In genomic region chr1:42924249-42925131, GRCh38 we compare ENCODE assay signal across 1 cellular context.
A peak's percentile ranks its signal among the peaks of the same experiment; 100 is the strongest.
TF ChIP-seq lines count a peak whose summit lies in the region.

No MANE protein-coding gene starts in this region.

TF ChIP-seq in HepG2, 621 proteins besides CTCF, POLR2A, EP300 and RAD21 (continued from another document and continues in another):
- no peak for TF ChIP-seq ZNF431 (CRISPR knock-in tag; IDR thresholded peaks at IDR 0.05; ENCODE audit: borderline replicate concordance, low read depth)
- TF ChIP-seq ATM (IDR thresholded peaks at IDR 0.05; ENCODE audit: borderline replicate concordance): no peak
- peak; percentile 60; the same call in 1 of the 2 replicates for TF ChIP-seq KLF11 (CRISPR knock-in tag; IDR thresholded peaks at IDR 0.05)
- TF ChIP-seq U2AF1 (optimal IDR thresholded peaks at IDR 0.05; ENCODE audit: low read depth, low read length): no peak
- no peak; the same call in 1 of the 2 replicates for TF ChIP-seq GFI1 (CRISPR knock-in tag; IDR thresholded peaks at IDR 0.05; ENCODE audit: borderline replicate concordance)
- no peak for TF ChIP-seq TEAD2 (CRISPR knock-in tag; IDR thresholded peaks at IDR 0.05)
- no peak for TF ChIP-seq THYN1 (CRISPR knock-in tag; IDR thresholded peaks at IDR 0.05; ENCODE audit: borderline replicate concordance, low read depth)
- TF ChIP-seq, protein P1, sequence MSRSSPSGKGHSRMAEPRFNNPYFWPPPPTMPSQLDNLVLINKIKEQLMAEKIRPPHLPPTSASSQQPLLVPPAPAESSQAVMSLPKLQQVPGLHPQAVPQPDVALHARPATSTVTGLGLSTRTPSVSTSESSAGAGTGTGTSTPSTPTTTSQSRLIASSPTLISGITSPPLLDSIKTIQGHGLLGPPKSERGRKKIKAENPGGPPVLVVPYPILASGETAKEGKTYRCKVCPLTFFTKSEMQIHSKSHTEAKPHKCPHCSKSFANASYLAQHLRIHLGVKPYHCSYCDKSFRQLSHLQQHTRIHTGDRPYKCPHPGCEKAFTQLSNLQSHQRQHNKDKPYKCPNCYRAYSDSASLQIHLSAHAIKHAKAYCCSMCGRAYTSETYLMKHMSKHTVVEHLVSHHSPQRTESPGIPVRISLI (CRISPR knock-in tag; IDR thresholded peaks at IDR 0.05; ENCODE audit: borderline replicate concordance): no peak
- TF ChIP-seq AKAP8 (CRISPR knock-in tag; IDR thresholded peaks at IDR 0.05): no peak; the same call in 1 of the 2 replicates
- 0 out of 2 replicates have a peak, but pooled peaks have one; percentile 17 for TF ChIP-seq DR1 (CRISPR knock-in tag; IDR thresholded peaks at IDR 0.05)
- no peak for TF ChIP-seq FOXK2 (IDR thresholded peaks at IDR 0.05)
- TF ChIP-seq ZFAT (CRISPR knock-in tag; conservative IDR thresholded peaks at IDR 0.05): no peak
- no peak for TF ChIP-seq ZNF354B (CRISPR knock-in tag; IDR thresholded peaks at IDR 0.05)
- TF ChIP-seq, protein P2, sequence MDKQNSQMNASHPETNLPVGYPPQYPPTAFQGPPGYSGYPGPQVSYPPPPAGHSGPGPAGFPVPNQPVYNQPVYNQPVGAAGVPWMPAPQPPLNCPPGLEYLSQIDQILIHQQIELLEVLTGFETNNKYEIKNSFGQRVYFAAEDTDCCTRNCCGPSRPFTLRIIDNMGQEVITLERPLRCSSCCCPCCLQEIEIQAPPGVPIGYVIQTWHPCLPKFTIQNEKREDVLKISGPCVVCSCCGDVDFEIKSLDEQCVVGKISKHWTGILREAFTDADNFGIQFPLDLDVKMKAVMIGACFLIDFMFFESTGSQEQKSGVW (CRISPR knock-in tag; IDR thresholded peaks at IDR 0.05; ENCODE audit: borderline replicate concordance): no peak
- TF ChIP-seq KIAA2018 (CRISPR knock-in tag; IDR thresholded peaks at IDR 0.05; ENCODE audit: borderline replicate concordance): no peak
- TF ChIP-seq ZNF747 (CRISPR knock-in tag; IDR thresholded peaks at IDR 0.05; ENCODE audit: borderline replicate concordance): no peak
- no peak for TF ChIP-seq NAIF1 (CRISPR knock-in tag; IDR thresholded peaks at IDR 0.05; ENCODE audit: borderline replicate concordance)
- no peak for TF ChIP-seq PAWR (CRISPR knock-in tag; IDR thresholded peaks at IDR 0.05; ENCODE audit: borderline replicate concordance)
- TF ChIP-seq ZNF772 (CRISPR knock-in tag; IDR thresholded peaks at IDR 0.05): no peak
- TF ChIP-seq, protein P3, sequence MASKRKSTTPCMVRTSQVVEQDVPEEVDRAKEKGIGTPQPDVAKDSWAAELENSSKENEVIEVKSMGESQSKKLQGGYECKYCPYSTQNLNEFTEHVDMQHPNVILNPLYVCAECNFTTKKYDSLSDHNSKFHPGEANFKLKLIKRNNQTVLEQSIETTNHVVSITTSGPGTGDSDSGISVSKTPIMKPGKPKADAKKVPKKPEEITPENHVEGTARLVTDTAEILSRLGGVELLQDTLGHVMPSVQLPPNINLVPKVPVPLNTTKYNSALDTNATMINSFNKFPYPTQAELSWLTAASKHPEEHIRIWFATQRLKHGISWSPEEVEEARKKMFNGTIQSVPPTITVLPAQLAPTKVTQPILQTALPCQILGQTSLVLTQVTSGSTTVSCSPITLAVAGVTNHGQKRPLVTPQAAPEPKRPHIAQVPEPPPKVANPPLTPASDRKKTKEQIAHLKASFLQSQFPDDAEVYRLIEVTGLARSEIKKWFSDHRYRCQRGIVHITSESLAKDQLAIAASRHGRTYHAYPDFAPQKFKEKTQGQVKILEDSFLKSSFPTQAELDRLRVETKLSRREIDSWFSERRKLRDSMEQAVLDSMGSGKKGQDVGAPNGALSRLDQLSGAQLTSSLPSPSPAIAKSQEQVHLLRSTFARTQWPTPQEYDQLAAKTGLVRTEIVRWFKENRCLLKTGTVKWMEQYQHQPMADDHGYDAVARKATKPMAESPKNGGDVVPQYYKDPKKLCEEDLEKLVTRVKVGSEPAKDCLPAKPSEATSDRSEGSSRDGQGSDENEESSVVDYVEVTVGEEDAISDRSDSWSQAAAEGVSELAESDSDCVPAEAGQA (IDR thresholded peaks at IDR 0.05; ENCODE audit: low read depth): no peak; the same call in 1 of the 2 replicates
- TF ChIP-seq, protein P3 (CRISPR knock-in tag; IDR thresholded peaks at IDR 0.05; ENCODE audit: borderline replicate concordance): no peak
- TF ChIP-seq HNF1A (IDR thresholded peaks at IDR 0.05; ENCODE audit: low read depth): no peak
- peak; percentile 58; the same call in 1 of the 2 replicates for TF ChIP-seq HNF1A (CRISPR knock-in tag; IDR thresholded peaks at IDR 0.05; ENCODE audit: borderline replicate concordance)
- TF ChIP-seq ZSCAN20 (CRISPR knock-in tag; IDR thresholded peaks at IDR 0.05; ENCODE audit: borderline replicate concordance): peak; percentile 44; the same call in 1 of the 2 replicates
- TF ChIP-seq PAX8 (CRISPR knock-in tag; IDR thresholded peaks at IDR 0.05; ENCODE audit: borderline replicate concordance): no peak
- TF ChIP-seq, protein P4, sequence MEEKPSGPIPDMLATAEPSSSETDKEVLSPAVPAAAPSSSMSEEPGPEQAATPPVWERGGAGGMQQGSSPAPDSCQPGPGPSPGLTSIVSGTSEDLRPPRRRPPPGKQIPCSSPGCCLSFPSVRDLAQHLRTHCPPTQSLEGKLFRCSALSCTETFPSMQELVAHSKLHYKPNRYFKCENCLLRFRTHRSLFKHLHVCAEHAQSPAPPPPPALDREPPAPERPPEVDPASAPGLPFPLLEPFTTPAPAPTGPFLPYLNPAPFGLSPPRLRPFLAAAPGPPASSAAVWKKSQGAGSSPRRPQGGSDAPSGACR (CRISPR knock-in tag; IDR thresholded peaks at IDR 0.05): no peak
- TF ChIP-seq ZNF598 (CRISPR knock-in tag; IDR thresholded peaks at IDR 0.05; ENCODE audit: borderline replicate concordance): peak; percentile 31; the same call in 1 of the 2 replicates
- TF ChIP-seq RBM39 (IDR thresholded peaks at IDR 0.05; ENCODE audit: low read depth, low read length, poor library complexity, severe bottlenecking): peak; percentile 58
- TF ChIP-seq, protein P5, sequence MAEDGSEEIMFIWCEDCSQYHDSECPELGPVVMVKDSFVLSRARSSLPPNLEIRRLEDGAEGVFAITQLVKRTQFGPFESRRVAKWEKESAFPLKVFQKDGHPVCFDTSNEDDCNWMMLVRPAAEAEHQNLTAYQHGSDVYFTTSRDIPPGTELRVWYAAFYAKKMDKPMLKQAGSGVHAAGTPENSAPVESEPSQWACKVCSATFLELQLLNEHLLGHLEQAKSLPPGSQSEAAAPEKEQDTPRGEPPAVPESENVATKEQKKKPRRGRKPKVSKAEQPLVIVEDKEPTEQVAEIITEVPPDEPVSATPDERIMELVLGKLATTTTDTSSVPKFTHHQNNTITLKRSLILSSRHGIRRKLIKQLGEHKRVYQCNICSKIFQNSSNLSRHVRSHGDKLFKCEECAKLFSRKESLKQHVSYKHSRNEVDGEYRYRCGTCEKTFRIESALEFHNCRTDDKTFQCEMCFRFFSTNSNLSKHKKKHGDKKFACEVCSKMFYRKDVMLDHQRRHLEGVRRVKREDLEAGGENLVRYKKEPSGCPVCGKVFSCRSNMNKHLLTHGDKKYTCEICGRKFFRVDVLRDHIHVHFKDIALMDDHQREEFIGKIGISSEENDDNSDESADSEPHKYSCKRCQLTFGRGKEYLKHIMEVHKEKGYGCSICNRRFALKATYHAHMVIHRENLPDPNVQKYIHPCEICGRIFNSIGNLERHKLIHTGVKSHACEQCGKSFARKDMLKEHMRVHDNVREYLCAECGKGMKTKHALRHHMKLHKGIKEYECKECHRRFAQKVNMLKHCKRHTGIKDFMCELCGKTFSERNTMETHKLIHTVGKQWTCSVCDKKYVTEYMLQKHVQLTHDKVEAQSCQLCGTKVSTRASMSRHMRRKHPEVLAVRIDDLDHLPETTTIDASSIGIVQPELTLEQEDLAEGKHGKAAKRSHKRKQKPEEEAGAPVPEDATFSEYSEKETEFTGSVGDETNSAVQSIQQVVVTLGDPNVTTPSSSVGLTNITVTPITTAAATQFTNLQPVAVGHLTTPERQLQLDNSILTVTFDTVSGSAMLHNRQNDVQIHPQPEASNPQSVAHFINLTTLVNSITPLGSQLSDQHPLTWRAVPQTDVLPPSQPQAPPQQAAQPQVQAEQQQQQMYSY (CRISPR knock-in tag; IDR thresholded peaks at IDR 0.05): no peak
- TF ChIP-seq ZNF776 (CRISPR knock-in tag; IDR thresholded peaks at IDR 0.05): peak; percentile 59; the same call in 1 of the 2 replicates
- TF ChIP-seq ZNF75D (CRISPR knock-in tag; IDR thresholded peaks at IDR 0.05; ENCODE audit: borderline replicate concordance): no peak
